Comparison of ENCODE assay signal across 8 cellular contexts in the genomic region with DNA sequence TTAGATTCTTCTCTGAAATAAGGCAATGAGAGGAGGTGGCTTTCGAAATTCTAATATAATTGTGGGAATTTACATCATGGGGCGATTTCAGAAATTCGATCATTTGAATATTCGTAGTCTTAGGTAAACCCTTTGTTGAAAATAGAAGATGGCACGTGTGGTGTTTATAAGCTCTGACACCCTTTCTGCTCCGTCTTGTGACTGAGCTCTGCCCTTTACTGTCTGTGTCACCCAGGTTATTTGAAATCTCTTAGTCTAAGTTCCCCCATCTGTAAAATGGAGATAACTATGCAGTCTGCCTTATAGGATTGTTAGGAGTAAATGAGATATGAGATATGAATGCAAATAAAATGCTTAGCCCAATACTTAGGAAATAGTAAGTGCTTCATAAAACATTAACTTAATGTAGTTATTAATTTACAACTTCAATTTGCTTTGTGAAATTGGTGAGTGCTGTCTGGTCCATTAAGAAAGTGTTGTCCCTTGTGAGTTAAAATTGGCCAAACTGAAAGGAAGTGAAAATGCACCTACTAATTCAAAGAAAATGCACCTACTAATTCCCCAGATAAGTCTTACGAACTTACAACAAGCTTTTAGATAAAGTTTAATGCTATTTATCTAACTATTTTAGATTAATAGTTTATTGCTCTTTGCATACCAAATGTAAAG. TPM values are rescaled to one million over a fixed set of nuclear protein-coding genes. Genes with fewer than 3 reads are reported as not detected.
DNase-seq lines count a peak whose midpoint lies in the region; ATAC-seq and TF ChIP-seq lines count a peak whose summit lies in the region.

No MANE protein-coding gene starts in this region.

- POLR2A ChIA-PET in Caco-2 (lab: Charles Lee), result interaction anchor here (0.6 to 1.9 kb wide), 3 partner anchors 90 to 320 kb away, joined by 3 to 8 read pairs (median 3); partner anchors contain the start of genes MED21, STK38L and TM7SF3
- POLR2A ChIA-PET in HEK293 (lab: Yijun Ruan, JAX), result interaction anchor here (1.4 to 1.9 kb wide), 4 partner anchors 10 to 35 kb away, joined by 3 to 7 read pairs (median 4); no protein-coding TSS in a partner anchor

- H3K27me3 Mint-ChIP-seq in Caco-2 (ENCODE audit: insufficient read depth, unreplicated experiment), result no peaks in the 10 kb centered on the region
- peaks cover 19% of the 10 kb centered on the region for H3K27me3 Mint-ChIP-seq in activated T-helper 17 cell treated with anti-CD3 and anti-CD28 coated beads, Interleukin-2, amount 50 U/mL, for 72 hours

- intact Hi-C loops in Caco-2 (cut with micrococcal nuclease; ENCODE audit: unreplicated experiment), result no loop called here
- intact Hi-C loops in lower lobe of right lung (cut with DNase I), result no loop called here

- no peak for ATAC-seq in activated T-helper 17 cell treated with anti-CD3 and anti-CD28 coated beads, Interleukin-2, amount 50 U/mL, for 72 hours (replicated peaks)
- ATAC-seq in lower lobe of right lung, result no peak

- H3K27me3 ChIP-seq in Caco-2 (replicated peaks; ENCODE audit: control insufficient read depth, insufficient read depth, low read length) (no peaks in the 10 kb centered on the region), lower lobe of right lung (ENCODE audit: low read depth) (no peaks in the 10 kb centered on the region)

- H3K4me1 ChIP-seq in Caco-2, result peaks cover 34% of the 10 kb centered on the region
- H3K4me1 ChIP-seq in HEK293 (ENCODE audit: control insufficient read depth, insufficient read depth, low read length), result 0 out of 2 replicates have a peak, but pooled peaks cover 5% of the 10 kb centered on the region
- peaks cover 23% of the 10 kb centered on the region for H3K4me1 ChIP-seq in lower lobe of right lung

- CTCF ChIA-PET in Caco-2 (lab: Charles Lee) (interaction anchor here (0.6 to 1.0 kb wide), 3 partner anchors 8 to 91 kb away, joined by 3 to 5 read pairs (median 4); no protein-coding TSS in a partner anchor), HEK293 (lab: Yijun Ruan, JAX) (interaction anchor here (0.6 to 1.5 kb wide), 3 partner anchors 13 to 55 kb away, joined by 3 to 5 read pairs (median 4); no protein-coding TSS in a partner anchor)

- no peaks in the 10 kb centered on the region for H3K9me3 ChIP-seq in Caco-2
- H3K9me3 ChIP-seq in HEK293 (ENCODE audit: control insufficient read depth, insufficient read depth, low read depth, low read length), result no peaks in the 10 kb centered on the region
- H3K9me3 ChIP-seq in lower lobe of right lung, result no peaks in the 10 kb centered on the region

- peak overlapping the region; percentile 87 for H3K4me3 ChIP-seq in Caco-2 (ENCODE audit: low read depth, low read length)
- peak overlapping the region; percentile 73 for H3K4me3 ChIP-seq in HEK293 (ENCODE audit: low read depth, low read length)
- H3K4me3 ChIP-seq in lower lobe of right lung, result peak overlapping the region; percentile 78

- H3K27ac Mint-ChIP-seq in Caco-2 (ENCODE audit: unreplicated experiment), result peak overlapping the region; percentile 43
- H3K27ac Mint-ChIP-seq in activated T-helper 17 cell treated with anti-CD3 and anti-CD28 coated beads, Interleukin-2, amount 50 U/mL, for 72 hours, result peak overlapping the region; percentile 44

- no peak for DNase-seq in Caco-2
- DNase-seq in lower lobe of right lung, result no peak
- DNase-seq in NK-92 treated with Interleukin-12 subunit alpha and Interleukin-12 subunit beta, amount 100 ng/mL, for 24 hours (lab: John Stamatoyannopoulos, UW), result no peak
- DNase-seq in DMS153 treated with DMSO at 0.1 percent for 48 hours (lab: John Stamatoyannopoulos, UW; ENCODE audit: unreplicated experiment), result no peak
- no peak for DNase-seq in ecto neural progenitor cell (ENCODE audit: low spot score)
- no peak for DNase-seq in activated CD4-positive, alpha-beta T cell treated with anti-CD3 and anti-CD28 coated beads, Interleukin-2, amount 50 U/mL, for 48 hours

- BruUV-seq in Caco-2 (replicated peaks; lab: Mats Ljungman, UMichigan), result TSS peak; percentile 62

- no peaks in the 10 kb centered on the region for H3K36me3 ChIP-seq in Caco-2 (ENCODE audit: control insufficient read depth, insufficient read depth, low read length)
- H3K36me3 ChIP-seq in HEK293 (ENCODE audit: control insufficient read depth in 2 of 2, insufficient read depth in 1 of 2, low read length in 2 of 2), result no peaks in the 10 kb centered on the region
- no peaks in the 10 kb centered on the region for H3K36me3 ChIP-seq in lower lobe of right lung

- H3K4me1 Mint-ChIP-seq in Caco-2 (ENCODE audit: low read depth, unreplicated experiment), result peaks cover 51% of the 10 kb centered on the region
- peaks cover 32% of the 10 kb centered on the region for H3K4me1 Mint-ChIP-seq in activated T-helper 17 cell treated with anti-CD3 and anti-CD28 coated beads, Interleukin-2, amount 50 U/mL, for 72 hours

- H3K27ac ChIP-seq in HEK293 (ENCODE audit: extremely low read depth, low read depth, low read length) (no peak overlapping the region), lower lobe of right lung (no peak overlapping the region)

- TF ChIP-seq CTCF in Caco-2 (IDR thresholded peaks at IDR 0.05; ENCODE audit: insufficient read depth in 1 of 2, low read depth in 1 of 2, low read length in 1 of 2, severe bottlenecking in 1 of 2, unreplicated experiment in 1 of 2) (no peak), HEK293 (tag by site-specific recombination; IDR thresholded peaks at IDR 0.05) (no peak), lower lobe of right lung (IDR thresholded peaks at IDR 0.05) (no peak)

- H3K4me3 Mint-ChIP-seq in Caco-2 (ENCODE audit: unreplicated experiment), result peak overlapping the region; percentile 80
- H3K4me3 Mint-ChIP-seq in activated T-helper 17 cell treated with anti-CD3 and anti-CD28 coated beads, Interleukin-2, amount 50 U/mL, for 72 hours, result peak overlapping the region; percentile 88

- no peaks in the 10 kb centered on the region for H3K9me3 Mint-ChIP-seq in Caco-2 (ENCODE audit: unreplicated experiment)
- H3K9me3 Mint-ChIP-seq in activated T-helper 17 cell treated with anti-CD3 and anti-CD28 coated beads, Interleukin-2, amount 50 U/mL, for 72 hours, result no peaks in the 10 kb centered on the region

- H3K36me3 Mint-ChIP-seq in Caco-2 (ENCODE audit: insufficient read depth, unreplicated experiment), result peaks cover 6% of the 10 kb centered on the region
- H3K36me3 Mint-ChIP-seq in activated T-helper 17 cell treated with anti-CD3 and anti-CD28 coated beads, Interleukin-2, amount 50 U/mL, for 72 hours (ENCODE audit: low read depth), result peaks cover 5% of the 10 kb centered on the region

TF ChIP-seq in HEK293, 187 proteins besides CTCF, POLR2A, EP300 and RAD21:
- TF ChIP-seq ZNF664 (tag by site-specific recombination; IDR thresholded peaks at IDR 0.05), result peak; percentile 94
- 0 out of 2 replicates have a peak, but pooled peaks have one; percentile 54 for TF ChIP-seq ZNF561 (tag by site-specific recombination; IDR thresholded peaks at IDR 0.05; ENCODE audit: borderline replicate concordance)
- no peak for TF ChIP-seq ZNF843 (tag by site-specific recombination; IDR thresholded peaks at IDR 0.05)

RNA-seq across cellular contexts. Expression of gene BMAL2, which starts 1.6 kb away (rescaled TPM):
- 35.4 and 36.0 TPM in 2 replicates for total RNA-seq in Caco-2 (2022)
- 10 to 100 TPM; 12.0 to 19.9 TPM for total RNA-seq in activated T-helper 17 cell treated with anti-CD3 and anti-CD28 coated beads, Interleukin-2, amount 50 U/mL, for 72 hours
- 2.6 TPM for total RNA-seq in lower lobe of right lung
